In genomic region chr16:12878973-12879372, GRCh38 we compare ENCODE assay signal across 7 cellular contexts. TPM values are rescaled to one million over a fixed set of nuclear protein-coding genes. Genes with fewer than 3 reads are reported as not detected.
"Had no signal": no experiment of that assay in that cellular context is flagged by ENCODE, and none has a peak within 500 bp of the region (broad histone marks: within the 10 kb centered on the region; RNA-seq: fewer than 3 reads in every experiment).

No MANE protein-coding gene starts in this region.

- FAIRE-seq: HTR-8/SVneo had no signal

- H3K9ac ChIP-seq: KMS-11 had no signal

- H3K27ac Mint-ChIP-seq: IgD-negative memory B cell had no signal

- DNase-seq: IMR-90, KBM-7, KG1 had no signal

- H3K4me2 ChIP-seq: KMS-11 had no signal

- H3K27ac ChIP-seq: HL-60, KMS-11 had no signal

- H3K4me3 Mint-ChIP-seq: IgD-negative memory B cell had no signal

RNA-seq across cellular contexts. Expression of gene SHISA9, which starts 22.4 kb away (rescaled TPM):
- polyA plus RNA-seq: IgD-negative memory B cell, IMR-90 had no signal
